8 cellular contexts compared by ENCODE assay signal in the genomic region with DNA sequence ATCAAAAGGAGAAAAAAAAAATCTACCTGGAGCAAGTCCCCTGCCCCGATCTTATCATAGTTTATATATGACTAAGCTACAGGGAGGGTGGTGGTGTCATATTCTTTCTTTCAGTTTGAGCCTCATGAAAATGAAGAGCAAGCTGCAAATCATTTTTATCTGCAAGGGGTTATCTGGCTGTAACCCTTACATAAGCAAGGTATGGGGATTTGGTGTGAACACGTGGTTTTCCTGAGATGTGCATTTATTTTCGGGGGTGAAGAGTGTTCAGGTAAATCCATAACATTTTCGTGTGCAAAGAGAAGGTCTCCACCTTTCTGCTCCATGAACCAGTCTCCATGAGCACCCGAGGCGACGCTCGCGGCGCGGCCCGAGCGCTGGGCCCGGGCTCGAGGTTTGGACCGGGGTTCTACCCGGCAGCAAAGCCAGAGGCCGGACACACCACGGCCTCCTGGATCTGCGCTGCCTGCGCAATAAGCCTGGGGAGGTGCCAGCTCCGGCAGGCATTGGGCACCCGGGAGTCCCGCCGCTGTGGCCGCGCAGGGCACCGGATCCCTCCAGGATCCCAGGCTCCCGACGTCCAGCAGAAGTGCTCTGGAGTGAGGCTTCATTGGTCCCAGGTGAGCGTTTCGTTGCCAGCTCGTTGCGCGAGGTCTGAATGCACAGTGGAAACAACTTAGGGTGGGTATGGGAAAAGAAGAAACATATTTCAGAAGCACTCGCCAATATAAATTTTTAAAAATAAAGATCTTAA. TPM values are rescaled to one million over a fixed set of nuclear protein-coding genes. Genes with fewer than 3 reads are reported as not detected.
DNase-seq lines count a peak whose midpoint lies in the region; ATAC-seq, FAIRE-seq and TF ChIP-seq lines count a peak whose summit lies in the region.

No MANE protein-coding gene starts in this region.

- H3F3A ChIP-seq in neural progenitor cell (ENCODE audit: low read depth): peaks cover 3% of the 10 kb centered on the region

- DNase-seq in D721Med (ENCODE audit: insufficient read length, low spot score): peak; percentile 27
- DNase-seq in GM19238 (ENCODE audit: insufficient read length, low spot score): peak; percentile 35
- peak; percentile 84 to 89 for DNase-seq in NCI-H526 (lab: John Stamatoyannopoulos, UW)
- peak; percentile 34 for DNase-seq in germinal center (ENCODE audit: low spot score)
- peak; percentile 80 for DNase-seq in neural progenitor cell (ENCODE audit: low spot score)
- DNase-seq in T-helper 9 cell: no peak

- TF ChIP-seq CTCF in D721Med (IDR thresholded peaks at IDR 0.05; ENCODE audit: insufficient read depth, missing control alignments): no peak
- TF ChIP-seq CTCF in neural progenitor cell (IDR thresholded peaks at IDR 0.05): no peak

- H3K9me3 Mint-ChIP-seq in activated naive CD4-positive, alpha-beta T cell treated with anti-CD3 and anti-CD28 coated beads, Interleukin-2, amount 50 U/mL, for 24 hours: no peaks in the 10 kb centered on the region
- H3K9me3 Mint-ChIP-seq in neural progenitor cell: peaks cover 8% of the 10 kb centered on the region

- H3K9me3 ChIP-seq in neural progenitor cell (ENCODE audit: low read depth): no peaks in the 10 kb centered on the region

- peak; percentile 46 for ATAC-seq in HG03196 (IDR thresholded peaks at IDR 0.05; ENCODE audit: unreplicated experiment)

- H3K9ac ChIP-seq in neural progenitor cell: peak overlapping the region; percentile 34

- no peaks in the 10 kb centered on the region for H4K20me1 ChIP-seq in neural progenitor cell (ENCODE audit: low read depth)

- peak overlapping the region; percentile 86 for H3K4me2 ChIP-seq in neural progenitor cell

- no peaks in the 10 kb centered on the region for H3K36me3 ChIP-seq in neural progenitor cell

- no peaks in the 10 kb centered on the region for H3K4me1 ChIP-seq in neural progenitor cell

- peak overlapping the region; percentile 99 for H2AFZ ChIP-seq in neural progenitor cell (replicated peaks)

- peak overlapping the region; percentile 90 for H3K4me3 Mint-ChIP-seq in activated naive CD4-positive, alpha-beta T cell treated with anti-CD3 and anti-CD28 coated beads, Interleukin-2, amount 50 U/mL, for 24 hours
- H3K4me3 Mint-ChIP-seq in neural progenitor cell: peak overlapping the region; percentile 94

- no peaks in the 10 kb centered on the region for H3K36me3 Mint-ChIP-seq in activated naive CD4-positive, alpha-beta T cell treated with anti-CD3 and anti-CD28 coated beads, Interleukin-2, amount 50 U/mL, for 24 hours
- peaks cover 8% of the 10 kb centered on the region for H3K36me3 Mint-ChIP-seq in neural progenitor cell

- H3K4me1 Mint-ChIP-seq in activated naive CD4-positive, alpha-beta T cell treated with anti-CD3 and anti-CD28 coated beads, Interleukin-2, amount 50 U/mL, for 24 hours: peaks cover 31% of the 10 kb centered on the region
- peaks cover 13% of the 10 kb centered on the region for H3K4me1 Mint-ChIP-seq in neural progenitor cell

- H3K27ac Mint-ChIP-seq in activated naive CD4-positive, alpha-beta T cell treated with anti-CD3 and anti-CD28 coated beads, Interleukin-2, amount 50 U/mL, for 24 hours: peak overlapping the region; percentile 97
- peak overlapping the region; percentile 99 for H3K27ac Mint-ChIP-seq in neural progenitor cell

- no peaks in the 10 kb centered on the region for H3K27me3 Mint-ChIP-seq in activated naive CD4-positive, alpha-beta T cell treated with anti-CD3 and anti-CD28 coated beads, Interleukin-2, amount 50 U/mL, for 24 hours
- peaks cover 20% of the 10 kb centered on the region for H3K27me3 Mint-ChIP-seq in neural progenitor cell (ENCODE audit: insufficient read depth, low read depth)

- no peak for FAIRE-seq in D721Med (lab: Jason Lieb, UNC)

- peaks cover 18% of the 10 kb centered on the region for H3K27me3 ChIP-seq in neural progenitor cell

- H3K79me2 ChIP-seq in neural progenitor cell (ENCODE audit: low read depth): no peaks in the 10 kb centered on the region

- peak overlapping the region; percentile 100 for H3K4me3 ChIP-seq in neural progenitor cell

- H3K27ac ChIP-seq in neural progenitor cell: no peak overlapping the region

RNA-seq across cellular contexts. Expression of a gene that starts 36.1 kb away (rescaled TPM):
- total RNA-seq in neural progenitor cell (ENCODE audit: low replicate concordance): 67.2 and 176 TPM in 2 replicates
